In genomic region chr6:79250107-79250514, GRCh38 we compare ENCODE assay signal across 8 cellular contexts. TPM values are rescaled to one million over a fixed set of nuclear protein-coding genes. Genes with fewer than 3 reads are reported as not detected.
DNase-seq lines count a peak whose midpoint lies in the region; ATAC-seq, FAIRE-seq and TF ChIP-seq lines count a peak whose summit lies in the region.
"Had no signal": no experiment of that assay in that cellular context is flagged by ENCODE, and none has a peak within 500 bp of the region (broad histone marks: within the 10 kb centered on the region; RNA-seq: fewer than 3 reads in every experiment).

No MANE protein-coding gene starts in this region.

- intact Hi-C loops in lower lobe of right lung (cut with DNase I), result no loop called here

- DNase-seq in GM18507 (ENCODE audit: extremely low spot score, insufficient read length, low read depth), result no peak
- peak; percentile 36 for DNase-seq in KBM-7
- no peak for DNase-seq in lower lobe of right lung
- no peak for DNase-seq in NCI-H446 treated with DMSO at 0.1 percent for 48 hours (lab: John Stamatoyannopoulos, UW)
- no peak for DNase-seq in SKM-1 (lab: John Stamatoyannopoulos, UW; ENCODE audit: unreplicated experiment)
- no peak for DNase-seq in AG20443 (ENCODE audit: low spot score)

- H3K9me3 ChIP-seq in lower lobe of right lung, result no peaks in the 10 kb centered on the region

- H3K36me3 ChIP-seq in lower lobe of right lung, result no peaks in the 10 kb centered on the region
- H3K36me3 ChIP-seq: gastroesophageal sphincter had no signal

- H3K4me3 ChIP-seq in lower lobe of right lung, result no peak overlapping the region
- H3K4me3 ChIP-seq: gastroesophageal sphincter had no signal

- peak; percentile 36 for TF ChIP-seq CTCF in lower lobe of right lung (IDR thresholded peaks at IDR 0.05)

- no peaks in the 10 kb centered on the region for H3K27me3 ChIP-seq in lower lobe of right lung (ENCODE audit: low read depth)
- H3K27me3 ChIP-seq: gastroesophageal sphincter had no signal

- peak; percentile 56 for FAIRE-seq in GM18507 (lab: Jason Lieb, UNC)

- H3K27ac ChIP-seq in lower lobe of right lung, result no peak overlapping the region
- H3K27ac ChIP-seq: gastroesophageal sphincter had no signal

- no peaks in the 10 kb centered on the region for H3K4me1 ChIP-seq in lower lobe of right lung
- H3K4me1 ChIP-seq: gastroesophageal sphincter had no signal

- in situ Hi-C loops in KBM-7 (cut with MboI; ENCODE audit: low pct_unique_long_range_greater_than_20kb, low sequenced_read_pairs), result no loop called here

- ATAC-seq in GM21723 (IDR thresholded peaks at IDR 0.05; ENCODE audit: unreplicated experiment) (peak; percentile 82), lower lobe of right lung (no peak)
- ATAC-seq: gastroesophageal sphincter had no signal

RNA-seq across cellular contexts. Expression of gene HMGN3, which starts 15.6 kb away (rescaled TPM):
- total RNA-seq in lower lobe of right lung, result 98.7 TPM
